Comparison of ENCODE assay signal across 28 cellular contexts in the genomic region with DNA sequence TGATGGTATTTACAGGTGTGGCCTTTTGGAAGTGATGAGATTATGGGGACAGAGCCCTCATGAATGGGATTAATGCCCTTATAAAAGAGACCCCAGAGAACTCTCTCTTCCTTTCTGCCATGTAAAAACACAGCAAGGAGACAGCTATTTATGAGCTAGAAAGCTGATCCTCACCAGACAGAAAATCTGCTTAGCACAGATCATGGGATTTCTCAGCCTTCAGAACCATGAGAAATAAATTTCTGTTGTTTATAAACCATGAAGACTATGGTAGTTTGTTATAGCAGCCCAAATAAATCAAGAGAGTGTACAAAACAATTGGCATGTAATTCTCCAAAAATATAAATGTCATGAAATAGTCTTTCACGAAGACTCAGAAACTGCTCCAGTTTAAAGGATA.
"Had no signal": no experiment of that assay in that cellular context is flagged by ENCODE, and none has a peak within 500 bp of the region (broad histone marks: within the 10 kb centered on the region; RNA-seq: fewer than 3 reads in every experiment).

No MANE protein-coding gene starts in this region.

- DNase-seq: nephron progenitor cell; occipital lobe; ovary; posterior cingulate gyrus; psoas muscle; right cardiac atrium; right lobe of liver; sigmoid colon; small intestine; stimulated activated CD4-positive, alpha-beta T cell treated with anti-CD3 and anti-CD28 coated beads, Interleukin-15, amount 100 ng/mL, for 24 hours; stimulated activated CD4-positive, alpha-beta T cell treated with anti-CD3 and anti-CD28 coated beads, Interleukin-2, amount 100 ng/mL, for 24 hours; stimulated activated CD4-positive, alpha-beta T cell treated with anti-CD3 and anti-CD28 coated beads, Interleukin-2, amount 100 ng/mL, for 48 hours; stimulated activated CD4-positive, alpha-beta T cell treated with anti-CD3 and anti-CD28 coated beads, Interleukin-4, amount 100 ng/mL, for 24 hours; stimulated activated naive B cell treated with anti-CD40 and anti-IgM and Interleukin-4, amounts not matched to agents 10 μg/mL and 1 μg/mL and 100 μg/mL, for 72 hours; stimulated activated naive CD4-positive, alpha-beta T cell treated with Interleukin-2 at 50 U/mL for 16 hours; stomach; thyroid gland; trophoblast cell; upper lobe of left lung had no signal

- H3K4me1 ChIP-seq: neural progenitor cell, parathyroid adenoma, right lobe of liver, thyroid gland, tibial nerve, upper lobe of left lung, vagina had no signal

- H3K27me3 ChIP-seq: neural progenitor cell, ovary, right lobe of liver, sigmoid colon, stomach, thyroid gland, tibial nerve, upper lobe of left lung, vagina had no signal

- H3K9me3 ChIP-seq: ovary, psoas muscle, right lobe of liver, sigmoid colon, stomach, thoracic aorta, thyroid gland, tibial nerve, upper lobe of left lung, vagina had no signal

- H3K27me3 Mint-ChIP-seq: progenitor cell of endocrine pancreas; stimulated activated naive B cell treated with anti-CD40 and anti-IgM and Interleukin-4, amounts not matched to agents 10 μg/mL and 1 μg/mL and 100 μg/mL, for 72 hours; stimulated activated naive CD8-positive, alpha-beta T cell treated with anti-CD3 and anti-CD28 coated beads, Interleukin-15, Interleukin-2, amounts not matched to agents 100 ng/mL and 50 ng/mL, for 24 hours had no signal

- H3K4me3 ChIP-seq: neural progenitor cell, ovary, psoas muscle, right lobe of liver, sigmoid colon, stomach, thoracic aorta, thyroid gland, tibial nerve, upper lobe of left lung, vagina had no signal

- H2AFZ ChIP-seq: neural progenitor cell, parathyroid adenoma had no signal

- ATAC-seq: natural killer cell treated with Interleukin-12 subunit alpha and Interleukin-12 subunit beta and Interleukin-15 and Interleukin-18, amount 100 ng/mL, for 72 hours; psoas muscle; right cardiac atrium; right lobe of liver; stimulated activated effector memory CD8-positive, alpha-beta T cell treated with anti-CD3 and anti-CD28 coated beads, Interleukin-12 subunit alpha, Interleukin-12 subunit beta, amount 100 ng/mL, for 72 hours; stimulated activated naive B cell treated with anti-CD40 and anti-IgM and Interleukin-4, amounts not matched to agents 10 μg/mL and 1 μg/mL and 100 μg/mL, for 72 hours had no signal

- H3K79me2 ChIP-seq: parathyroid adenoma had no signal

- H3K27ac ChIP-seq: neural progenitor cell, ovary, parathyroid adenoma, psoas muscle, right lobe of liver, stomach, thoracic aorta, thyroid gland, tibial nerve, upper lobe of left lung, vagina had no signal

- H3K27ac Mint-ChIP-seq: natural killer cell treated with Interleukin-12 subunit alpha and Interleukin-12 subunit beta and Interleukin-15 and Interleukin-18, amount 100 ng/mL, for 72 hours; nephron progenitor cell; neural progenitor cell; progenitor cell of endocrine pancreas; stimulated activated effector memory CD8-positive, alpha-beta T cell treated with anti-CD3 and anti-CD28 coated beads, Interleukin-12 subunit alpha, Interleukin-12 subunit beta, amount 100 ng/mL, for 72 hours; stimulated activated naive B cell treated with anti-CD40 and anti-IgM and Interleukin-4, amounts not matched to agents 10 μg/mL and 1 μg/mL and 100 μg/mL, for 72 hours; stimulated activated naive CD8-positive, alpha-beta T cell treated with anti-CD3 and anti-CD28 coated beads, Interleukin-15, Interleukin-2, amounts not matched to agents 100 ng/mL and 50 ng/mL, for 24 hours had no signal

- H3K36me3 ChIP-seq: neural progenitor cell, ovary, right lobe of liver, sigmoid colon, stomach, thoracic aorta, thyroid gland, tibial nerve, upper lobe of left lung, vagina had no signal

- H3K9ac ChIP-seq: neural progenitor cell, parathyroid adenoma had no signal

- H3K4me2 ChIP-seq: neural progenitor cell had no signal

- H3K4me1 Mint-ChIP-seq: nephron progenitor cell; neural progenitor cell; stimulated activated effector memory CD8-positive, alpha-beta T cell treated with anti-CD3 and anti-CD28 coated beads, Interleukin-12 subunit alpha, Interleukin-12 subunit beta, amount 100 ng/mL, for 72 hours had no signal

- H3K4me3 Mint-ChIP-seq: natural killer cell treated with Interleukin-12 subunit alpha and Interleukin-12 subunit beta and Interleukin-15 and Interleukin-18, amount 100 ng/mL, for 72 hours; nephron progenitor cell; neural progenitor cell; stimulated activated effector memory CD8-positive, alpha-beta T cell treated with anti-CD3 and anti-CD28 coated beads, Interleukin-12 subunit alpha, Interleukin-12 subunit beta, amount 100 ng/mL, for 72 hours; stimulated activated naive B cell treated with anti-CD40 and anti-IgM and Interleukin-4, amounts not matched to agents 10 μg/mL and 1 μg/mL and 100 μg/mL, for 72 hours; stimulated activated naive CD8-positive, alpha-beta T cell treated with anti-CD3 and anti-CD28 coated beads, Interleukin-15, Interleukin-2, amounts not matched to agents 100 ng/mL and 50 ng/mL, for 24 hours had no signal

- H3K9me3 Mint-ChIP-seq: natural killer cell treated with Interleukin-12 subunit alpha and Interleukin-12 subunit beta and Interleukin-15 and Interleukin-18, amount 100 ng/mL, for 72 hours; nephron progenitor cell; neural progenitor cell; stimulated activated effector memory CD8-positive, alpha-beta T cell treated with anti-CD3 and anti-CD28 coated beads, Interleukin-12 subunit alpha, Interleukin-12 subunit beta, amount 100 ng/mL, for 72 hours; stimulated activated naive B cell treated with anti-CD40 and anti-IgM and Interleukin-4, amounts not matched to agents 10 μg/mL and 1 μg/mL and 100 μg/mL, for 72 hours; stimulated activated naive CD8-positive, alpha-beta T cell treated with anti-CD3 and anti-CD28 coated beads, Interleukin-15, Interleukin-2, amounts not matched to agents 100 ng/mL and 50 ng/mL, for 24 hours had no signal
